8 cellular contexts compared by ENCODE assay signal in genomic region chr13:31846984-31847752, GRCh38.
A peak's percentile ranks its signal among the peaks of the same experiment; 100 is the strongest.
DNase-seq lines count a peak whose midpoint lies in the region; ATAC-seq, FAIRE-seq and TF ChIP-seq lines count a peak whose summit lies in the region.

No MANE protein-coding gene starts in this region.

- WGBS in prostate gland = 5% methylated on average over 23 of the region's 30 CpGs

- peak overlapping the region; percentile 26 for H3K4me3 ChIP-seq in CD4-positive, CD25-positive, alpha-beta regulatory T cell (ENCODE audit: low read depth, low read length)
- H3K4me3 ChIP-seq in H7 (ENCODE audit: insufficient read depth, low read depth, low read length) (peak overlapping the region; percentile 69), prostate gland (peak overlapping the region; percentile 48 to 55)

- FAIRE-seq in GM12892 (lab: Jason Lieb, UNC) (no peak), RCC 7860 (lab: Jason Lieb, UNC) (no peak)

- H3K27ac Mint-ChIP-seq in CD4-positive, CD25-positive, alpha-beta regulatory T cell = no peak overlapping the region

- intact Hi-C loops in prostate gland (cut with DNase I) = no loop called here

- H3K4me3 Mint-ChIP-seq in CD4-positive, CD25-positive, alpha-beta regulatory T cell = peak overlapping the region; percentile 13 to 82 (median 58)

- ATAC-seq in CD4-positive, CD25-positive, alpha-beta regulatory T cell (ENCODE audit: low read depth in 2 of 2) = no peak
- ATAC-seq in foreskin keratinocyte = peak; percentile 42

- no peak overlapping the region for H3K27ac ChIP-seq in CD4-positive, CD25-positive, alpha-beta regulatory T cell (ENCODE audit: insufficient read depth, low read length, poor library complexity, severe bottlenecking)
- H3K27ac ChIP-seq in foreskin keratinocyte (no peak overlapping the region), prostate gland (no peak overlapping the region)

- peaks cover 0 to 6% (median 1%) of the 10 kb centered on the region in 7 donors for H3K9me3 Mint-ChIP-seq in CD4-positive, CD25-positive, alpha-beta regulatory T cell

- H3K4me1 ChIP-seq in CD4-positive, CD25-positive, alpha-beta regulatory T cell (ENCODE audit: control insufficient read depth, insufficient read depth, low read length, poor library complexity, severe bottlenecking) = peaks cover 8% of the 10 kb centered on the region
- H3K4me1 ChIP-seq in foreskin keratinocyte (no peaks in the 10 kb centered on the region), prostate gland (replicated peaks) (no peaks in the 10 kb centered on the region)

- DNase-seq in CD4-positive, CD25-positive, alpha-beta regulatory T cell = no peak
- DNase-seq in H7 (peak; percentile 75), SW480 (ENCODE audit: low spot score) (peak; percentile 16), foreskin keratinocyte (no peak), prostate gland (ENCODE audit: low spot score) (no peak), NCI-H2196 treated with DMSO at 0.1 percent for 48 hours (lab: John Stamatoyannopoulos, UW; ENCODE audit: unreplicated experiment) (no peak), GM12892 (ENCODE audit: insufficient read length) (no peak), RCC 7860 (ENCODE audit: low spot score) (no peak)

- H3K27me3 Mint-ChIP-seq in CD4-positive, CD25-positive, alpha-beta regulatory T cell = peaks cover 45% of the 10 kb centered on the region

- no peaks in the 10 kb centered on the region for H3K36me3 Mint-ChIP-seq in CD4-positive, CD25-positive, alpha-beta regulatory T cell

- peaks cover 17% of the 10 kb centered on the region for H3K27me3 ChIP-seq in CD4-positive, CD25-positive, alpha-beta regulatory T cell (ENCODE audit: control insufficient read depth, insufficient read depth, low read length)
- H3K27me3 ChIP-seq in H7 (ENCODE audit: control insufficient read depth, insufficient read depth, low read length) (peaks cover 27% of the 10 kb centered on the region), foreskin keratinocyte (peaks cover 53% of the 10 kb centered on the region), prostate gland (replicated peaks; ENCODE audit: insufficient read depth) (no peaks in the 10 kb centered on the region)

- no peaks in the 10 kb centered on the region for H3K9me3 ChIP-seq in CD4-positive, CD25-positive, alpha-beta regulatory T cell (ENCODE audit: control insufficient read depth in 2 of 2, low read length in 2 of 2)
- no peaks in the 10 kb centered on the region for H3K9me3 ChIP-seq in prostate gland

- TF ChIP-seq CTCF in foreskin keratinocyte (conservative IDR thresholded peaks at IDR 0.05) = no peak
- TF ChIP-seq CTCF in prostate gland (IDR thresholded peaks at IDR 0.05) = no peak

- H3K36me3 ChIP-seq in CD4-positive, CD25-positive, alpha-beta regulatory T cell (ENCODE audit: control insufficient read depth, insufficient read depth, low read length) = no peaks in the 10 kb centered on the region
- no peaks in the 10 kb centered on the region for H3K36me3 ChIP-seq in H7 (replicated peaks; ENCODE audit: control insufficient read depth, insufficient read depth, low read length)
- H3K36me3 ChIP-seq in prostate gland = no peaks in the 10 kb centered on the region

- TF ChIP-seq POLR2A in prostate gland (IDR thresholded peaks at IDR 0.05) (no peak), GM12892 (IDR thresholded peaks at IDR 0.05; ENCODE audit: low read depth, low read length) (no peak)

- peaks cover 3 to 22% (median 6%) of the 10 kb centered on the region in 4 donors for H3K4me1 Mint-ChIP-seq in CD4-positive, CD25-positive, alpha-beta regulatory T cell

Comparison
In these comparisons a context has a peak if more than half of its experiments do, and no peak if none do; other contexts are left out.
1. DNase-seq: peak in H7 (single experiment) and SW480 (single experiment); none in CD4-positive, CD25-positive, alpha-beta regulatory T cell (0 of 3), foreskin keratinocyte (0 of 2), prostate gland (single experiment), NCI-H2196 treated with DMSO at 0.1 percent for 48 hours (single experiment), GM12892 (single experiment) and RCC 7860 (single experiment).
2. Peak in every context shown above with its lines, with median percentiles within 50 percentile points of each other: H3K4me3 ChIP-seq.